Comparison of ENCODE assay signal across 9 cellular contexts in genomic region chr16:85335584-85336492, GRCh38.
DNase-seq lines count a peak whose midpoint lies in the region; ATAC-seq, FAIRE-seq and TF ChIP-seq lines count a peak whose summit lies in the region.
"Had no signal": no experiment of that assay in that cellular context is flagged by ENCODE, and none has a peak within 500 bp of the region (broad histone marks: within the 10 kb centered on the region; RNA-seq: fewer than 3 reads in every experiment).

No MANE protein-coding gene starts in this region.

- H2BK15ac ChIP-seq in mesenchymal stem cell (ENCODE audit: low read depth, poor library complexity, severe bottlenecking) = peak overlapping the region; percentile 65

- 78% methylated on average over 24 of the region's 24 CpGs for WGBS in mesenchymal stem cell

- H3K27me3 ChIP-seq in BLaER1 (no peaks in the 10 kb centered on the region), HCT116 (ENCODE audit: insufficient read depth, low read length) (no peaks in the 10 kb centered on the region), astrocyte (ENCODE audit: insufficient read depth, low read length) (no peaks in the 10 kb centered on the region), mesenchymal stem cell (ENCODE audit: control insufficient read depth in 1 of 2, insufficient read depth in 1 of 2, low read length in 2 of 2) (no peaks in the 10 kb centered on the region), ascending aorta (no peaks in the 10 kb centered on the region)
- H3K27me3 ChIP-seq: esophagus muscularis mucosa had no signal

- H3K27ac Mint-ChIP-seq in astrocyte (ENCODE audit: unreplicated experiment) = no peak overlapping the region

- H3K4me3 ChIP-seq in BLaER1 (peak overlapping the region; percentile 39; the same call in 1 of the 2 replicates), HCT116 (replicated peaks in 1 of 2; ENCODE audit: low read depth in 1 of 2, low read length in 2 of 2) (peak overlapping the region in 1 of 2 experiments; percentile 42; a peak in 2 of 4 replicates), astrocyte (ENCODE audit: insufficient read depth, low read depth, low read length) (no peak overlapping the region), mesenchymal stem cell (ENCODE audit: insufficient read depth in 1 of 2, low read depth in 1 of 2, low read length in 2 of 2) (peak overlapping the region in 1 of 2 experiments; percentile 26), ascending aorta (no peak overlapping the region)
- H3K4me3 ChIP-seq: esophagus muscularis mucosa had no signal

- no peaks in the 10 kb centered on the region for H3K9me3 Mint-ChIP-seq in astrocyte (ENCODE audit: unreplicated experiment)

- H3K4me1 Mint-ChIP-seq in astrocyte (ENCODE audit: low read depth, unreplicated experiment) = peaks cover 12% of the 10 kb centered on the region

- H3K4me1 ChIP-seq in BLaER1 (peaks cover 35% of the 10 kb centered on the region), HCT116 (ENCODE audit: control insufficient read depth in 1 of 2, insufficient read depth in 2 of 2, low read length in 2 of 2) (peaks cover 43 to 46% of the 10 kb centered on the region in 2 experiments), astrocyte (ENCODE audit: insufficient read depth, low read length) (peaks cover 13% of the 10 kb centered on the region), mesenchymal stem cell (ENCODE audit: control insufficient read depth, insufficient read depth, low read depth, low read length) (peaks cover 36% of the 10 kb centered on the region), ascending aorta (peaks cover 0 to 2% of the 10 kb centered on the region in 2 donors)

- TF ChIP-seq RAD21 in HCT116 (IDR thresholded peaks at IDR 0.05; ENCODE audit: low read depth) = no peak

- TF ChIP-seq POLR2A in HCT116 (IDR thresholded peaks at IDR 0.05; ENCODE audit: borderline replicate concordance, extremely low read depth, insufficient read depth, insufficient read length) = no peak

- FAIRE-seq in astrocyte (lab: Jason Lieb, UNC) = no peak

- no peaks in the 10 kb centered on the region for H3K36me3 Mint-ChIP-seq in astrocyte (ENCODE audit: low read depth, unreplicated experiment)

- H4K20me1 ChIP-seq in BLaER1 (no peaks in the 10 kb centered on the region), HCT116 (ENCODE audit: insufficient read depth) (no peaks in the 10 kb centered on the region; the same call in 1 of the 2 replicates), astrocyte (ENCODE audit: insufficient read depth, low read length) (peaks cover 80% of the 10 kb centered on the region)

- peak overlapping the region; percentile 85 for H3K4me2 ChIP-seq in BLaER1
- H3K4me2 ChIP-seq in HCT116 (ENCODE audit: low read length) = peak overlapping the region; percentile 78
- peak overlapping the region; percentile 79 for H3K4me2 ChIP-seq in astrocyte (ENCODE audit: low read length)
- peak overlapping the region; percentile 51 for H3K4me2 ChIP-seq in mesenchymal stem cell (ENCODE audit: low read length, poor library complexity, severe bottlenecking)

- peak overlapping the region; percentile 90 to 91 for H3K18ac ChIP-seq in mesenchymal stem cell (ENCODE audit: low read depth in 1 of 2, low read length in 2 of 2)

- peaks cover 20% of the 10 kb centered on the region for H3K79me1 ChIP-seq in mesenchymal stem cell (replicated peaks; ENCODE audit: low read length, poor library complexity, severe bottlenecking)

- H4K8ac ChIP-seq in mesenchymal stem cell (ENCODE audit: low read length) = peak overlapping the region; percentile 49

- intact Hi-C loops in HCT116 (cut with micrococcal nuclease) (no loop called here), ascending aorta (cut with DNase I) (no loop called here)

- H2AFZ ChIP-seq in HCT116 (ENCODE audit: low read depth, low read length, poor library complexity, severe bottlenecking) (no peak overlapping the region), astrocyte (ENCODE audit: low read depth, low read length) (no peak overlapping the region), mesenchymal stem cell (ENCODE audit: low read depth, low read length) (no peak overlapping the region)

- no peak for ATAC-seq in HCT116

- H2BK12ac ChIP-seq in mesenchymal stem cell (ENCODE audit: low read length in 2 of 2) = peak overlapping the region; percentile 86 to 95

- CTCF ChIA-PET in HCT116 (lab: Charles Lee) = interaction anchor here (1.1 to 1.3 kb wide), 2 partner anchors 12 to 36 kb away, joined by 3 to 5 read pairs; no protein-coding TSS in a partner anchor

- POLR2A ChIA-PET in HCT116 (lab: Charles Lee) = no interaction called here

- no peak overlapping the region for H3K23ac ChIP-seq in mesenchymal stem cell (ENCODE audit: low read length in 2 of 2)

- H3K9me2 ChIP-seq in HCT116 (ENCODE audit: insufficient read depth) = no peaks in the 10 kb centered on the region

- H2AK5ac ChIP-seq in mesenchymal stem cell (ENCODE audit: low read length, severe bottlenecking) = peak overlapping the region; percentile 30

- H3K4me3 Mint-ChIP-seq in astrocyte (ENCODE audit: unreplicated experiment) = no peak overlapping the region

- peak overlapping the region; percentile 54 to 75 for H3K4ac ChIP-seq in mesenchymal stem cell (ENCODE audit: low read depth in 1 of 2, low read length in 2 of 2)

- RAD21 ChIA-PET in HCT116 (lab: Charles Lee; ENCODE audit: low non-redundant PET in 1 of 2, low total read pairs in 2 of 2, uncharacterized antibody in 2 of 2, unreplicated experiment in 2 of 2) = interaction anchor here in 1 of 2 experiments (0.6 kb wide), 1 partner anchor 432 kb away, joined by 3 read pairs; no protein-coding TSS in a partner anchor

- no peaks in the 10 kb centered on the region for H3K9me3 ChIP-seq in BLaER1
- no peaks in the 10 kb centered on the region for H3K9me3 ChIP-seq in HCT116 (ENCODE audit: control insufficient read depth in 1 of 2, insufficient read depth in 1 of 2, low read depth in 1 of 2, low read length in 2 of 2)
- H3K9me3 ChIP-seq in astrocyte (ENCODE audit: insufficient read depth, low read depth, low read length) = peaks cover 6% of the 10 kb centered on the region
- H3K9me3 ChIP-seq in mesenchymal stem cell (ENCODE audit: control insufficient read depth, low read length) = no peaks in the 10 kb centered on the region
- no peaks in the 10 kb centered on the region for H3K9me3 ChIP-seq in ascending aorta
- H3K9me3 ChIP-seq: esophagus muscularis mucosa had no signal

- H3K79me2 ChIP-seq in HCT116 (ENCODE audit: insufficient read depth, low read length) = no peaks in the 10 kb centered on the region
- H3K79me2 ChIP-seq in astrocyte (ENCODE audit: insufficient read depth, low read length) = no peaks in the 10 kb centered on the region

- H3K9ac ChIP-seq in BLaER1 (peak overlapping the region; percentile 65), HCT116 (ENCODE audit: low read length) (peak overlapping the region; percentile 28; the same call in 1 of the 2 replicates), astrocyte (ENCODE audit: low read length) (no peak overlapping the region), mesenchymal stem cell (ENCODE audit: low read length) (no peak overlapping the region)

- no peak for TF ChIP-seq CTCF in HCT116 (IDR thresholded peaks at IDR 0.05 in 2 of 3, conservative IDR thresholded peaks at IDR 0.05 in 1 of 3; ENCODE audit: borderline replicate concordance in 1 of 3, insufficient read depth in 1 of 3, low read depth in 2 of 3, low read length in 2 of 3)
- TF ChIP-seq CTCF in astrocyte (IDR thresholded peaks at IDR 0.05; ENCODE audit: insufficient read depth, low read depth, low read length) = no peak
- no peak for TF ChIP-seq CTCF in ascending aorta (IDR thresholded peaks at IDR 0.05)

- H2BK120ac ChIP-seq in mesenchymal stem cell (ENCODE audit: low read depth, low read length) = peak overlapping the region; percentile 90

- H3K27me3 Mint-ChIP-seq in astrocyte (ENCODE audit: low read depth, unreplicated experiment) = peaks cover 22% of the 10 kb centered on the region

- H4K91ac ChIP-seq in mesenchymal stem cell (ENCODE audit: low read length) = peak overlapping the region; percentile 87

- DNase-seq in HCT116 (ENCODE audit: low read depth, low spot score) (no peak), astrocyte (ENCODE audit: low read depth) (no peak), mesenchymal stem cell (peak; percentile 73), ascending aorta (ENCODE audit: low spot score in 2 of 2) (no peak), NCI-H226 (no peak), iPS-NIHi11 (ENCODE audit: low spot score) (no peak)
- no peak for DNase-seq in stimulated activated CD4-positive, alpha-beta T cell treated with anti-CD3 and anti-CD28 coated beads, Interleukin-4, amount 100 ng/mL, for 24 hours

- peak overlapping the region in 1 of 2 experiments; percentile 78 for H3K14ac ChIP-seq in mesenchymal stem cell (ENCODE audit: low read length in 2 of 2)

- H3K36me3 ChIP-seq in BLaER1 (no peaks in the 10 kb centered on the region), HCT116 (ENCODE audit: control insufficient read depth in 1 of 2, insufficient read depth in 2 of 2, low read length in 2 of 2) (no peaks in the 10 kb centered on the region), astrocyte (ENCODE audit: insufficient read depth, low read length) (no peaks in the 10 kb centered on the region), mesenchymal stem cell (ENCODE audit: control insufficient read depth in 1 of 2, insufficient read depth in 2 of 2, low read depth in 1 of 2, low read length in 2 of 2) (peaks cover 0 to 12% of the 10 kb centered on the region in 2 experiments), ascending aorta (no peaks in the 10 kb centered on the region)
- H3K36me3 ChIP-seq: esophagus muscularis mucosa had no signal

- BruUV-seq in HCT116 (replicated peaks; lab: Mats Ljungman, UMichigan) = no TSS peak

- no peak overlapping the region for H2BK5ac ChIP-seq in mesenchymal stem cell (ENCODE audit: low read depth, low read length, poor library complexity, severe bottlenecking)

- peak overlapping the region; percentile 67 for H3K27ac ChIP-seq in BLaER1
- peak overlapping the region; percentile 23; the same call in 1 of the 2 replicates for H3K27ac ChIP-seq in HCT116 (ENCODE audit: low read depth, low read length)
- no peak overlapping the region for H3K27ac ChIP-seq in astrocyte (ENCODE audit: low read depth, low read length)
- no peak overlapping the region for H3K27ac ChIP-seq in mesenchymal stem cell (ENCODE audit: low read length, poor library complexity, severe bottlenecking)
- no peak overlapping the region for H3K27ac ChIP-seq in ascending aorta
- H3K27ac ChIP-seq: esophagus muscularis mucosa had no signal

TF ChIP-seq in HCT116, 20 proteins besides CTCF, POLR2A, EP300 and RAD21:
- no peak for TF ChIP-seq SRF (IDR thresholded peaks at IDR 0.05; ENCODE audit: low read depth)
- TF ChIP-seq CBX3 (IDR thresholded peaks at IDR 0.05; ENCODE audit: low read depth) = no peak
- TF ChIP-seq SIN3A (IDR thresholded peaks at IDR 0.05; ENCODE audit: low read depth) = no peak
- no peak for TF ChIP-seq EGR1 (IDR thresholded peaks at IDR 0.05; ENCODE audit: low read depth)
- TF ChIP-seq TCF7L2 (IDR thresholded peaks at IDR 0.05; ENCODE audit: borderline replicate concordance, extremely low read depth, insufficient read depth, insufficient read length) = peak; percentile 49
- TF ChIP-seq ZNF274 (IDR thresholded peaks at IDR 0.05; ENCODE audit: low read depth, low read length) = no peak
- TF ChIP-seq YY1 (IDR thresholded peaks at IDR 0.05; ENCODE audit: extremely low read depth, insufficient replicate concordance, low read depth, low read length) = no peak
- TF ChIP-seq POLR2AphosphoS5 (IDR thresholded peaks at IDR 0.05; ENCODE audit: low read depth, low read length) = no peak

Comparison
In these comparisons a context has a peak if more than half of its experiments do, and no peak if none do; other contexts are left out.
1. H3K27ac ChIP-seq: peak in BLaER1 (single experiment) and HCT116 (single experiment); none in astrocyte (single experiment), mesenchymal stem cell (single experiment) and ascending aorta (0 of 2).
2. H3K9ac ChIP-seq: peak in BLaER1 (single experiment) and HCT116 (single experiment); none in astrocyte (single experiment) and mesenchymal stem cell (single experiment).
3. Peak in every context shown above with its lines, with median percentiles within 50 percentile points of each other: H3K4me2 ChIP-seq.